Comparison of ENCODE assay signal across 1 cellular context in the genomic region with DNA sequence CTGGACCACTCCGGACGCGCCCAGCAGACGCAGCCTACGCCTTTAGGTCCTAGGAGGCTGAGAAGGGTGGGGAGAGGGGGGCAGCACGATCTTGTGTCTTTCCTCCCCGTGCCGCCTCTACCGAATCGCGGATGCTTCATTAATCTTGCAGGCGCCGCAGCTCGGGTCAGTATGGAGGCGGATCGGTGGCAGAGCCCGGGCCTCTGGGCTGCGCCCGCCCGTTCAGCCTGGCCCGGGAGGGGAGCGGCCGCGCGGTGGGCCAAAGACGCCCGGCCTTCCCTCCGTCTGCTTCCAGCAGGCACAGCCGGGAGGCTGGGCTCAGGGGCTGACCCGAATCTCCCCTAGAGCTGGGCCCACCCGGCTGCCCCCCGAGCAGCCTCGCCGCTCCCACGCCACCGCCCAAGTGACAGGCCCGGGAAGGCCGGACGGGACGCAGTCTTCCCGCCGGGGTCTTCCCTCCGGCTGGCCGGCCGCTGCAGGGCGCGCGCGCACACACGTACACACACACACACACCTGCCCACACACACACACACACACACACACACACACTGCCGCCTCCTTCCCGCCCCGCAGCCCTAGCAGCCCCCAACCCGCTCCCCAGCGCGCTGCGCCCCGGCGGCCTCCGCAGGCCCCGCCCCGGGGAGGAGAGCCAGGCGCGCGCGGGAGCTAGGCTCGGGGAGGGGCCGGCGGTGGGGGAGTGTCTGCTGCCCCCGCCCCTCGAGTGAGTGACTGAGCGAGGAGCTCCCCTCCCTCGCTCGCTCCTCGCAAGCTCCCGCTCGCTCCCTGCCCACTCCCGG.
A peak's percentile ranks its signal among the peaks of the same experiment; 100 is the strongest.
TF ChIP-seq lines count a peak whose summit lies in the region.

A gene with protein sequence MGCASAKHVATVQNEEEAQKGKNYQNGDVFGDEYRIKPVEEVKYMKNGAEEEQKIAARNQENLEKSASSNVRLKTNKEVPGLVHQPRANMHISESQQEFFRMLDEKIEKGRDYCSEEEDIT (plus strand): TSS at position 759 of the 798 bp plus-strand sequence. CDS start 90,481 bp downstream, outside the sequence.

TF ChIP-seq in HEK293, 187 proteins besides CTCF, POLR2A, EP300 and RAD21 (continued from another document and continues in another):
- peak; percentile 100 for TF ChIP-seq ZFHX2 (tag by site-specific recombination; conservative IDR thresholded peaks at IDR 0.05)
- no peak for TF ChIP-seq ZNF202 (tag by site-specific recombination; IDR thresholded peaks at IDR 0.05; ENCODE audit: borderline replicate concordance)
- TF ChIP-seq ZNF777 (tag by site-specific recombination; IDR thresholded peaks at IDR 0.05; ENCODE audit: borderline replicate concordance), result no peak
- no peak for TF ChIP-seq ZNF214 (tag by site-specific recombination; IDR thresholded peaks at IDR 0.05; ENCODE audit: borderline replicate concordance)
- TF ChIP-seq, protein P1, sequence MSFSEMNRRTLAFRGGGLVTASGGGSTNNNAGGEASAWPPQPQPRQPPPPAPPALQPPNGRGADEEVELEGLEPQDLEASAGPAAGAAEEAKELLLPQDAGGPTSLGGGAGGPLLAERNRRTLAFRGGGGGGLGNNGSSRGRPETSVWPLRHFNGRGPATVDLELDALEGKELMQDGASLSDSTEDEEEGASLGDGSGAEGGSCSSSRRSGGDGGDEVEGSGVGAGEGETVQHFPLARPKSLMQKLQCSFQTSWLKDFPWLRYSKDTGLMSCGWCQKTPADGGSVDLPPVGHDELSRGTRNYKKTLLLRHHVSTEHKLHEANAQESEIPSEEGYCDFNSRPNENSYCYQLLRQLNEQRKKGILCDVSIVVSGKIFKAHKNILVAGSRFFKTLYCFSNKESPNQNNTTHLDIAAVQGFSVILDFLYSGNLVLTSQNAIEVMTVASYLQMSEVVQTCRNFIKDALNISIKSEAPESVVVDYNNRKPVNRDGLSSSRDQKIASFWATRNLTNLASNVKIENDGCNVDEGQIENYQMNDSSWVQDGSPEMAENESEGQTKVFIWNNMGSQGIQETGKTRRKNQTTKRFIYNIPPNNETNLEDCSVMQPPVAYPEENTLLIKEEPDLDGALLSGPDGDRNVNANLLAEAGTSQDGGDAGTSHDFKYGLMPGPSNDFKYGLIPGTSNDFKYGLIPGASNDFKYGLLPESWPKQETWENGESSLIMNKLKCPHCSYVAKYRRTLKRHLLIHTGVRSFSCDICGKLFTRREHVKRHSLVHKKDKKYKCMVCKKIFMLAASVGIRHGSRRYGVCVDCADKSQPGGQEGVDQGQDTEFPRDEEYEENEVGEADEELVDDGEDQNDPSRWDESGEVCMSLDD (tag by site-specific recombination; IDR thresholded peaks at IDR 0.05), result peak; percentile 98
- no peak; the same call in 1 of the 2 replicates for TF ChIP-seq ZNF16 (tag by site-specific recombination; IDR thresholded peaks at IDR 0.05; ENCODE audit: low read depth)
- TF ChIP-seq, protein P2, sequence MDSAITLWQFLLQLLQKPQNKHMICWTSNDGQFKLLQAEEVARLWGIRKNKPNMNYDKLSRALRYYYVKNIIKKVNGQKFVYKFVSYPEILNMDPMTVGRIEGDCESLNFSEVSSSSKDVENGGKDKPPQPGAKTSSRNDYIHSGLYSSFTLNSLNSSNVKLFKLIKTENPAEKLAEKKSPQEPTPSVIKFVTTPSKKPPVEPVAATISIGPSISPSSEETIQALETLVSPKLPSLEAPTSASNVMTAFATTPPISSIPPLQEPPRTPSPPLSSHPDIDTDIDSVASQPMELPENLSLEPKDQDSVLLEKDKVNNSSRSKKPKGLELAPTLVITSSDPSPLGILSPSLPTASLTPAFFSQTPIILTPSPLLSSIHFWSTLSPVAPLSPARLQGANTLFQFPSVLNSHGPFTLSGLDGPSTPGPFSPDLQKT (IDR thresholded peaks at IDR 0.05; ENCODE audit: borderline replicate concordance, low read depth, low read length), result no peak
- TF ChIP-seq GLIS1 (tag by site-specific recombination; IDR thresholded peaks at IDR 0.05), result peak; percentile 81
- peak; percentile 61; the same call in 1 of the 2 replicates for TF ChIP-seq HOXD13 (CRISPR knock-in tag; IDR thresholded peaks at IDR 0.05; ENCODE audit: borderline replicate concordance)
- TF ChIP-seq, protein P3, sequence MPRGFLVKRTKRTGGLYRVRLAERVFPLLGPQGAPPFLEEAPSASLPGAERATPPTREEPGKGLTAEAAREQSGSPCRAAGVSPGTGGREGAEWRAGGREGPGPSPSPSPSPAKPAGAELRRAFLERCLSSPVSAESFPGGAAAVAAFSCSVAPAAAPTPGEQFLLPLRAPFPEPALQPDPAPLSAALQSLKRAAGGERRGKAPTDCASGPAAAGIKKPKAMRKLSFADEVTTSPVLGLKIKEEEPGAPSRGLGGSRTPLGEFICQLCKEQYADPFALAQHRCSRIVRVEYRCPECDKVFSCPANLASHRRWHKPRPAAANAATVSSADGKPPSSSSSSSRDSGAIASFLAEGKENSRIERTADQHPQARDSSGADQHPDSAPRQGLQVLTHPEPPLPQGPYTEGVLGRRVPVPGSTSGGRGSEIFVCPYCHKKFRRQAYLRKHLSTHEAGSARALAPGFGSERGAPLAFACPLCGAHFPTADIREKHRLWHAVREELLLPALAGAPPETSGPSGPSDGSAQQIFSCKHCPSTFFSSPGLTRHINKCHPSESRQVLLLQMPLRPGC (tag by site-specific recombination; IDR thresholded peaks at IDR 0.05), result peak; percentile 89
- TF ChIP-seq ZSCAN16 (tag by site-specific recombination; IDR thresholded peaks at IDR 0.05), result peak; percentile 85
- 0 out of 2 replicates have a peak, but pooled peaks have one; percentile 32 for TF ChIP-seq BCL11A (tag by site-specific recombination; IDR thresholded peaks at IDR 0.05; ENCODE audit: low read depth)
- no peak for TF ChIP-seq ZNF664 (tag by site-specific recombination; IDR thresholded peaks at IDR 0.05)
- no peak for TF ChIP-seq TRIM28 (IDR thresholded peaks at IDR 0.05; ENCODE audit: borderline replicate concordance, low read length)
- no peak for TF ChIP-seq SETDB1 (IDR thresholded peaks at IDR 0.05; ENCODE audit: insufficient read length, low read length)
- peak; percentile 86 for TF ChIP-seq ZNF266 (tag by site-specific recombination; IDR thresholded peaks at IDR 0.05; ENCODE audit: low read depth)
- TF ChIP-seq ZNF549 (tag by site-specific recombination; IDR thresholded peaks at IDR 0.05), result no peak
- TF ChIP-seq, protein P4, sequence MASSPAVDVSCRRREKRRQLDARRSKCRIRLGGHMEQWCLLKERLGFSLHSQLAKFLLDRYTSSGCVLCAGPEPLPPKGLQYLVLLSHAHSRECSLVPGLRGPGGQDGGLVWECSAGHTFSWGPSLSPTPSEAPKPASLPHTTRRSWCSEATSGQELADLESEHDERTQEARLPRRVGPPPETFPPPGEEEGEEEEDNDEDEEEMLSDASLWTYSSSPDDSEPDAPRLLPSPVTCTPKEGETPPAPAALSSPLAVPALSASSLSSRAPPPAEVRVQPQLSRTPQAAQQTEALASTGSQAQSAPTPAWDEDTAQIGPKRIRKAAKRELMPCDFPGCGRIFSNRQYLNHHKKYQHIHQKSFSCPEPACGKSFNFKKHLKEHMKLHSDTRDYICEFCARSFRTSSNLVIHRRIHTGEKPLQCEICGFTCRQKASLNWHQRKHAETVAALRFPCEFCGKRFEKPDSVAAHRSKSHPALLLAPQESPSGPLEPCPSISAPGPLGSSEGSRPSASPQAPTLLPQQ (tag by site-specific recombination; IDR thresholded peaks at IDR 0.05), result peak; percentile 99
- TF ChIP-seq, protein P5, sequence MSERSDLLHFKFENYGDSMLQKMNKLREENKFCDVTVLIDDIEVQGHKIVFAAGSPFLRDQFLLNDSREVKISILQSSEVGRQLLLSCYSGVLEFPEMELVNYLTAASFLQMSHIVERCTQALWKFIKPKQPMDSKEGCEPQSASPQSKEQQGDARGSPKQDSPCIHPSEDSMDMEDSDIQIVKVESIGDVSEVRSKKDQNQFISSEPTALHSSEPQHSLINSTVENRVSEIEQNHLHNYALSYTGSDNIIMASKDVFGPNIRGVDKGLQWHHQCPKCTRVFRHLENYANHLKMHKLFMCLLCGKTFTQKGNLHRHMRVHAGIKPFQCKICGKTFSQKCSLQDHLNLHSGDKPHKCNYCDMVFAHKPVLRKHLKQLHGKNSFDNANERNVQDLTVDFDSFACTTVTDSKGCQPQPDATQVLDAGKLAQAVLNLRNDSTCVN (tag by site-specific recombination; optimal IDR thresholded peaks at IDR 0.05), result peak; percentile 98
- peak; percentile 97 for TF ChIP-seq ZNF785 (tag by site-specific recombination; IDR thresholded peaks at IDR 0.05)
- TF ChIP-seq SCRT1 (tag by site-specific recombination; IDR thresholded peaks at IDR 0.05; ENCODE audit: borderline replicate concordance), result no peak
- TF ChIP-seq ZNF292 (tag by site-specific recombination; IDR thresholded peaks at IDR 0.05; ENCODE audit: borderline replicate concordance, low read depth), result no peak
- TF ChIP-seq ZNF629 (tag by site-specific recombination; IDR thresholded peaks at IDR 0.05), result peak; percentile 59; the same call in 1 of the 2 replicates
- TF ChIP-seq, protein P6, sequence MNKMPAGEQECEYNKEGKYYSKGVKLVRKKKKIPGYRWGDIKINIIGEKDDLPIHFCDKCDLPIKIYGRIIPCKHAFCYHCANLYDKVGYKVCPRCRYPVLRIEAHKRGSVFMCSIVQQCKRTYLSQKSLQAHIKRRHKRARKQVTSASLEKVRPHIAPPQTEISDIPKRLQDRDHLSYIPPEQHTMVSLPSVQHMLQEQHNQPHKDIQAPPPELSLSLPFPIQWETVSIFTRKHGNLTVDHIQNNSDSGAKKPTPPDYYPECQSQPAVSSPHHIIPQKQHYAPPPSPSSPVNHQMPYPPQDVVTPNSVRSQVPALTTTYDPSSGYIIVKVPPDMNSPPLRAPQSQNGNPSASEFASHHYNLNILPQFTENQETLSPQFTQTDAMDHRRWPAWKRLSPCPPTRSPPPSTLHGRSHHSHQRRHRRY (tag by site-specific recombination; IDR thresholded peaks at IDR 0.05), result peak; percentile 90; the same call in 1 of the 2 replicates
- TF ChIP-seq ZNF112 (tag by site-specific recombination; IDR thresholded peaks at IDR 0.05), result no peak; the same call in 1 of the 2 replicates
- no peak for TF ChIP-seq ZNF555 (tag by site-specific recombination; conservative IDR thresholded peaks at IDR 0.05)
- TF ChIP-seq, protein P7, sequence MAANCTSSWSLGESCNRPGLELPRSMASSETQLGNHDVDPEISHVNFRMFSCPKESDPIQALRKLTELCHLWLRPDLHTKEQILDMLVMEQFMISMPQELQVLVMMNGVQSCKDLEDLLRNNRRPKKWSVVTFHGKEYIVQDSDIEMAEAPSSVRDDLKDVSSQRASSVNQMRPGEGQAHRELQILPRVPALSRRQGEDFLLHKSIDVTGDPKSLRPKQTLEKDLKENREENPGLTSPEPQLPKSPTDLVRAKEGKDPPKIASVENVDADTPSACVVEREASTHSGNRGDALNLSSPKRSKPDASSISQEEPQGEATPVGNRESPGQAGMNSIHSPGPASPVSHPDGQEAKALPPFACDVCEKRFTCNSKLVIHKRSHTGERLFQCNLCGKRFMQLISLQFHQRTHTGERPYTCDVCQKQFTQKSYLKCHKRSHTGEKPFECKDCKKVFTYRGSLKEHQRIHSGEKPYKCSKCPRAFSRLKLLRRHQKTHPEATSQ (tag by site-specific recombination; IDR thresholded peaks at IDR 0.05), result peak; percentile 99
- no peak for TF ChIP-seq ZNF174 (tag by site-specific recombination; IDR thresholded peaks at IDR 0.05)
- peak; percentile 98 for TF ChIP-seq ZNF501 (tag by site-specific recombination; IDR thresholded peaks at IDR 0.05)
- TF ChIP-seq, protein P8, sequence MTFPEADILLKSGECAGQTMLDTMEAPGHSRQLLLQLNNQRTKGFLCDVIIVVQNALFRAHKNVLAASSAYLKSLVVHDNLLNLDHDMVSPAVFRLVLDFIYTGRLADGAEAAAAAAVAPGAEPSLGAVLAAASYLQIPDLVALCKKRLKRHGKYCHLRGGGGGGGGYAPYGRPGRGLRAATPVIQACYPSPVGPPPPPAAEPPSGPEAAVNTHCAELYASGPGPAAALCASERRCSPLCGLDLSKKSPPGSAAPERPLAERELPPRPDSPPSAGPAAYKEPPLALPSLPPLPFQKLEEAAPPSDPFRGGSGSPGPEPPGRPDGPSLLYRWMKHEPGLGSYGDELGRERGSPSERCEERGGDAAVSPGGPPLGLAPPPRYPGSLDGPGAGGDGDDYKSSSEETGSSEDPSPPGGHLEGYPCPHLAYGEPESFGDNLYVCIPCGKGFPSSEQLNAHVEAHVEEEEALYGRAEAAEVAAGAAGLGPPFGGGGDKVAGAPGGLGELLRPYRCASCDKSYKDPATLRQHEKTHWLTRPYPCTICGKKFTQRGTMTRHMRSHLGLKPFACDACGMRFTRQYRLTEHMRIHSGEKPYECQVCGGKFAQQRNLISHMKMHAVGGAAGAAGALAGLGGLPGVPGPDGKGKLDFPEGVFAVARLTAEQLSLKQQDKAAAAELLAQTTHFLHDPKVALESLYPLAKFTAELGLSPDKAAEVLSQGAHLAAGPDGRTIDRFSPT (tag by site-specific recombination; IDR thresholded peaks at IDR 0.05), result peak; percentile 87
- peak; percentile 47; the same call in 1 of the 2 replicates for TF ChIP-seq GFI1B (tag by site-specific recombination; IDR thresholded peaks at IDR 0.05)
- TF ChIP-seq, protein P9, sequence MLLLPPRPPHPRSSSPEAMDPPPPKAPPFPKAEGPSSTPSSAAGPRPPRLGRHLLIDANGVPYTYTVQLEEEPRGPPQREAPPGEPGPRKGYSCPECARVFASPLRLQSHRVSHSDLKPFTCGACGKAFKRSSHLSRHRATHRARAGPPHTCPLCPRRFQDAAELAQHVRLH (tag by site-specific recombination; IDR thresholded peaks at IDR 0.05), result peak; percentile 58; the same call in 1 of the 2 replicates
- TF ChIP-seq ZNF571 (tag by site-specific recombination; IDR thresholded peaks at IDR 0.05), result no peak
- no peak; the same call in 1 of the 2 replicates for TF ChIP-seq SALL2 (tag by site-specific recombination; IDR thresholded peaks at IDR 0.05; ENCODE audit: borderline replicate concordance)
- TF ChIP-seq, protein P10, sequence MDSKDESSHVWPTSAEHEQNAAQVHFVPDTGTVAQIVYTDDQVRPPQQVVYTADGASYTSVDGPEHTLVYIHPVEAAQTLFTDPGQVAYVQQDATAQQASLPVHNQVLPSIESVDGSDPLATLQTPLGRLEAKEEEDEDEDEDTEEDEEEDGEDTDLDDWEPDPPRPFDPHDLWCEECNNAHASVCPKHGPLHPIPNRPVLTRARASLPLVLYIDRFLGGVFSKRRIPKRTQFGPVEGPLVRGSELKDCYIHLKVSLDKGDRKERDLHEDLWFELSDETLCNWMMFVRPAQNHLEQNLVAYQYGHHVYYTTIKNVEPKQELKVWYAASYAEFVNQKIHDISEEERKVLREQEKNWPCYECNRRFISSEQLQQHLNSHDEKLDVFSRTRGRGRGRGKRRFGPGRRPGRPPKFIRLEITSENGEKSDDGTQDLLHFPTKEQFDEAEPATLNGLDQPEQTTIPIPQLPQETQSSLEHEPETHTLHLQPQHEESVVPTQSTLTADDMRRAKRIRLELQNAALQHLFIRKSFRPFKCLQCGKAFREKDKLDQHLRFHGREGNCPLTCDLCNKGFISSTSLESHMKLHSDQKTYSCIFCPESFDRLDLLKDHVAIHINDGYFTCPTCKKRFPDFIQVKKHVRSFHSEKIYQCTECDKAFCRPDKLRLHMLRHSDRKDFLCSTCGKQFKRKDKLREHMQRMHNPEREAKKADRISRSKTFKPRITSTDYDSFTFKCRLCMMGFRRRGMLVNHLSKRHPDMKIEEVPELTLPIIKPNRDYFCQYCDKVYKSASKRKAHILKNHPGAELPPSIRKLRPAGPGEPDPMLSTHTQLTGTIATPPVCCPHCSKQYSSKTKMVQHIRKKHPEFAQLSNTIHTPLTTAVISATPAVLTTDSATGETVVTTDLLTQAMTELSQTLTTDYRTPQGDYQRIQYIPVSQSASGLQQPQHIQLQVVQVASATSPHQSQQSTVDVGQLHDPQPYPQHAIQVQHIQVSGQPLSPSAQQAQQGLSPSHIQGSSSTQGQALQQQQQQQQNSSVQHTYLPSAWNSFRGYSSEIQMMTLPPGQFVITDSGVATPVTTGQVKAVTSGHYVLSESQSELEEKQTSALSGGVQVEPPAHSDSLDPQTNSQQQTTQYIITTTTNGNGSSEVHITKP (tag by site-specific recombination; IDR thresholded peaks at IDR 0.05), result 0 out of 2 replicates have a peak, but pooled peaks have one; percentile 64
- TF ChIP-seq ZBTB17 (tag by site-specific recombination; IDR thresholded peaks at IDR 0.05), result peak; percentile 42; the same call in 1 of the 2 replicates
- peak; percentile 70; the same call in 1 of the 2 replicates for TF ChIP-seq YY2 (tag by site-specific recombination; IDR thresholded peaks at IDR 0.05)
